Comparison of ENCODE assay signal across 15 cellular contexts in the genomic region with DNA sequence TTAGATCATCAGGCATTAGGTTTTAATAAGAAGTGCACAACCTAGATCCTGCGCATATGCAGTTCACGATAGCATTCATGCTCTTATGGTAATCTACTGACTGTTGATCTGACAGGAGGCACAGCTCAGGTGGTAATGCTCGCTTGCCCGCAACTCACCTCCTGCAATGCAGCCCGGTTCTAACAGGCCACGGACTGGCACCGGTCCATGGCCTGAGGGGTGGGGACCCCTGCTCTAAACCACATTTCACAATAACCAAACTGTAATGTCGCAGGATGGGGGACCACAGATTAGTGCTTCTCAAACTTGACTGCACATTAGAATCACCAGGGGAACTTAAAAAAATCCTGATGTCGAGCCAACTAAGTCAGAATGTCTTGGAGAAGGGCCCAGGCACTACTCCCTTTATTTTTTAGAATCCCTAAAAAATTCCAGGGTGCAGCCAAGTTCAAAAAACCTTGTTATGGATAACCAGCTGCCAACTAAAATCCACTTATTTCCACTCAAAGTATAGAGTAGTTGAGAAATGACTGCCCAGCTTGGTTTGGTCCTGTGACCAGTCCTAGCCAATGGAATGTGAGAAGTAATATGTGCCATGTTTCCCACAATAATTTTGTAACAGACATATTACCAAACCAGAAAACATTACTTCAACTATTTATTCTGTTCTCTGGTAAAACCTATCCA. TPM values are rescaled to one million over a fixed set of nuclear protein-coding genes. Genes with fewer than 3 reads are reported as not detected.
A peak's percentile ranks its signal among the peaks of the same experiment; 100 is the strongest.
DNase-seq lines count a peak whose midpoint lies in the region; ATAC-seq and TF ChIP-seq lines count a peak whose summit lies in the region.
"Had no signal": no experiment of that assay in that cellular context is flagged by ENCODE, and none has a peak within 500 bp of the region (broad histone marks: within the 10 kb centered on the region; RNA-seq: fewer than 3 reads in every experiment).

No MANE protein-coding gene starts in this region.

- H3K79me2 ChIP-seq in DND-41 (ENCODE audit: insufficient read depth, low read length) = peaks cover 83% of the 10 kb centered on the region
- peaks cover 8% of the 10 kb centered on the region for H3K79me2 ChIP-seq in trophoblast cell (ENCODE audit: control insufficient read depth, insufficient read depth, low read length, poor library complexity)

- H3K18ac ChIP-seq in trophoblast cell (ENCODE audit: low read length) = no peak overlapping the region

- H3K36me3 ChIP-seq in DND-41 (ENCODE audit: insufficient read depth, low read length) (peaks cover 11% of the 10 kb centered on the region; the same call in 1 of the 2 replicates), MG63 (0 out of 2 replicates have a peak, but pooled peaks cover 2% of the 10 kb centered on the region), trophoblast cell (ENCODE audit: control insufficient read depth in 1 of 2, insufficient read depth in 2 of 2, low read length in 2 of 2) (no peaks in the 10 kb centered on the region)

- no CpG with 5 or more reads among the region's 9 CpGs for WGBS in trophoblast cell (ENCODE audit: extremely low coverage, insufficient coverage, insufficient read length)

- no peak overlapping the region for H3K23ac ChIP-seq in trophoblast cell (ENCODE audit: low read length)

- H3K27me3 ChIP-seq in DND-41 (ENCODE audit: insufficient read depth, low read length, poor library complexity) (no peaks in the 10 kb centered on the region), MG63 (no peaks in the 10 kb centered on the region), trophoblast cell (ENCODE audit: insufficient read depth, low read length) (no peaks in the 10 kb centered on the region)

- no peak overlapping the region for H4K91ac ChIP-seq in trophoblast cell (ENCODE audit: low read depth, low read length)

- no peak overlapping the region for H2BK120ac ChIP-seq in trophoblast cell (ENCODE audit: insufficient read depth, low read length, poor library complexity)

- H3K14ac ChIP-seq in trophoblast cell (ENCODE audit: low read length) = no peak overlapping the region

- H3K27ac ChIP-seq in DND-41 (ENCODE audit: low read length) = no peak overlapping the region
- no peak overlapping the region for H3K27ac ChIP-seq in trophoblast cell (ENCODE audit: low read depth, low read length)

- no peak overlapping the region for H2BK12ac ChIP-seq in trophoblast cell (ENCODE audit: low read length)

- H2AK5ac ChIP-seq in trophoblast cell (ENCODE audit: low read length) = no peak overlapping the region

- H3K4me3 ChIP-seq in DND-41 (ENCODE audit: low read depth in 1 of 2, low read length in 2 of 2) (no peak overlapping the region), MG63 (no peak overlapping the region), trophoblast cell (ENCODE audit: low read depth, low read length) (no peak overlapping the region)

- H3K4me1 ChIP-seq in DND-41 (ENCODE audit: insufficient read depth, low read length) = peaks cover 41% of the 10 kb centered on the region
- no peaks in the 10 kb centered on the region for H3K4me1 ChIP-seq in trophoblast cell (ENCODE audit: control insufficient read depth in 1 of 2, insufficient read depth in 2 of 2, low read length in 2 of 2)

- H4K20me1 ChIP-seq in DND-41 (ENCODE audit: insufficient read depth, low read length) = peaks cover 32% of the 10 kb centered on the region; the same call in 1 of the 2 replicates

- H4K8ac ChIP-seq in trophoblast cell (ENCODE audit: low read depth, low read length) = no peak overlapping the region

- H3K79me1 ChIP-seq in trophoblast cell (ENCODE audit: low read length) = peaks cover 9% of the 10 kb centered on the region

- H3K9ac ChIP-seq in DND-41 (ENCODE audit: low read depth, low read length) (no peak overlapping the region), trophoblast cell (ENCODE audit: low read length) (no peak overlapping the region)

- H2AFZ ChIP-seq in DND-41 (ENCODE audit: low read depth, low read length) (no peak overlapping the region), trophoblast cell (ENCODE audit: insufficient read depth, low read length, poor library complexity) (no peak overlapping the region)

- H2BK5ac ChIP-seq in trophoblast cell (ENCODE audit: low read depth, low read length, poor library complexity) = no peak overlapping the region

- no peak overlapping the region for H4K12ac ChIP-seq in trophoblast cell (ENCODE audit: low read depth, low read length)

- H3K4me2 ChIP-seq in DND-41 (ENCODE audit: insufficient read depth, low read length) (peak overlapping the region; percentile 67; the same call in 1 of the 2 replicates), trophoblast cell (ENCODE audit: low read length) (no peak overlapping the region)

- DNase-seq in DND-41 = no peak
- peak; percentile 17 for DNase-seq in MG63
- peak; percentile 84 for DNase-seq in fibroblast of gingiva (ENCODE audit: low read depth)
- no peak for DNase-seq in trophoblast cell
- no peak for DNase-seq in SW 1271 (lab: John Stamatoyannopoulos, UW)
- no peak for DNase-seq in A172 (ENCODE audit: low spot score)
- DNase-seq: activated CD4-positive, alpha-beta T cell treated with anti-CD3 and anti-CD28 coated beads, Interleukin-2, amount 10 ng/mL, durations not matched to agents 24 days and 14 days; activated T-cell treated with anti-CD3 and anti-CD28 coated beads, Interleukin-2, amount 50 U/mL, for 72 hours; amygdala; effector CD8-positive, alpha-beta T cell; midbrain; NCI-H2171; SIG-M5 had no signal

- ATAC-seq in DND-41 (ENCODE audit: insufficient read depth, low read depth) (no peak), HG02852 (IDR thresholded peaks at IDR 0.05; ENCODE audit: unreplicated experiment) (no peak), GM21737 (IDR thresholded peaks at IDR 0.05; ENCODE audit: unreplicated experiment) (no peak)
- ATAC-seq: activated T-cell treated with anti-CD3 and anti-CD28 coated beads, Interleukin-2, amount 50 U/mL, for 72 hours had no signal

- TF ChIP-seq CTCF in DND-41 (IDR thresholded peaks at IDR 0.05; ENCODE audit: borderline replicate concordance, extremely low read depth, low read length, poor library complexity, severe bottlenecking) = no peak

- H3K9me3 ChIP-seq in DND-41 (ENCODE audit: insufficient read depth, low read length, severe bottlenecking) (no peaks in the 10 kb centered on the region), MG63 (peaks cover 2% of the 10 kb centered on the region; the same call in 1 of the 2 replicates), trophoblast cell (ENCODE audit: insufficient read depth, low read depth, low read length) (no peaks in the 10 kb centered on the region)

- H3K4ac ChIP-seq in trophoblast cell (ENCODE audit: low read depth, low read length) = peak overlapping the region; percentile 37

RNA-seq across cellular contexts. Expression of gene SHPRH, which starts 3.1 kb away (rescaled TPM):
- total RNA-seq in MG63 (2014; rRNA removed; shearing (Covaris generic); ENCODE audit: low replicate concordance) = 3.7 and 4.9 TPM in 2 replicates
- 6.0 and 6.7 TPM in 2 replicates for polyA plus RNA-seq in trophoblast cell (2013)
- 10.2 and 10.8 TPM in 2 replicates for total RNA-seq in A172 (2014; rRNA removed; shearing (Covaris generic))

Comparison
In these comparisons a context has a peak if more than half of its experiments do, and no peak if none do; other contexts are left out.
1. DNase-seq: peak in MG63 (single experiment) and fibroblast of gingiva (single experiment); none in DND-41 (single experiment), trophoblast cell (0 of 2), SW 1271 (0 of 2) and A172 (single experiment).